In the genomic region with DNA sequence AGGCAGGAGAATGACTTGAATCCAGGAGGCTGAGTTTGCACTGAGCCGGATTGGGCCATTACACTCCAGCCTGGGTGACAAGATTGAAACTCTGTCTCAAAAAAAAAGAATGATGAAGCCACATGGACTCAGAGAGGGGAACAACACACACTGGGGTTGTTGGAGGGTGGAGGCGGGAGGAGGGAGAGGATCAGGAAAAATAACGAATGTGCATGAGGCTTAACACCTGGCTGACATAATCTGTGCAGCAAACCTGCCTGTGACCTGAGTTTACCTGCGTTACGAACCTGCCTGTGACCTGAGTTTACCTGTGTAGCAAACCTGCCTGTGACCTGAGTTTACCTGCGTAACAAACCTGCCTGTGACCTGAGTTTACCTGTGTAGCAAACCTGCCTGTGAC, we compare ENCODE assay signal across 6 cellular contexts.
DNase-seq lines count a peak whose midpoint lies in the region; TF ChIP-seq lines count a peak whose summit lies in the region.
"Not testable (repeated sequence)": the region's sequence is repeated elsewhere in the genome, so short reads cannot be mapped to it uniquely, and the experiment has no call there.

No MANE protein-coding gene starts in this region.

- not testable (repeated sequence) for H3K36me3 ChIP-seq in esophagus squamous epithelium

- H3K27ac ChIP-seq in C4-2B (peak overlapping the region; percentile 87), VCaP (peak overlapping the region; percentile 64; the same call in 1 of the 2 replicates), esophagus squamous epithelium (peak overlapping the region in 3 of 4 donors; percentile 68 to 78 (median 70))

- H3K27me3 ChIP-seq in esophagus squamous epithelium: not testable (repeated sequence)

- not testable (repeated sequence) for TF ChIP-seq POLR2A in esophagus squamous epithelium (IDR thresholded peaks at IDR 0.05)

- not testable (repeated sequence) for H3K4me3 ChIP-seq in LNCaP clone FGC (ENCODE audit: low read depth, low read length); esophagus squamous epithelium

- not testable (repeated sequence) for TF ChIP-seq CTCF in C4-2B (conservative IDR thresholded peaks at IDR 0.05); LNCaP clone FGC (IDR thresholded peaks at IDR 0.05; ENCODE audit: control insufficient read depth, extremely low read depth, insufficient read depth); VCaP (conservative IDR thresholded peaks at IDR 0.05); esophagus squamous epithelium (IDR thresholded peaks at IDR 0.05)

- 45 to 73% methylated on average over 5 to 6 of the region's 6 CpGs for WGBS in esophagus squamous epithelium, 2 donors

- intact Hi-C loops in esophagus squamous epithelium (cut with DNase I): not testable (repeated sequence)

- H3K4me1 ChIP-seq in esophagus squamous epithelium: peaks cover 0 to 24% (median 0%) of the 10 kb centered on the region in 3 donors

- H3K9me3 ChIP-seq in esophagus squamous epithelium: not testable (repeated sequence)

- DNase-seq in LNCaP clone FGC (ENCODE audit: low read depth) (peak; percentile 71), NCI-H2081 (lab: John Stamatoyannopoulos, UW) (peak; percentile 5 to 11), NCI-H2171 treated with DMSO at 0.1 percent for 48 hours (lab: John Stamatoyannopoulos, UW) (peak; percentile 69)
- DNase-seq in esophagus squamous epithelium (lab: John Stamatoyannopoulos, UW): not testable (repeated sequence)
